In genomic region chr15:79896634-79897379, GRCh38 we compare ENCODE assay signal across 8 cellular contexts. TPM values are rescaled to one million over a fixed set of nuclear protein-coding genes. Genes with fewer than 3 reads are reported as not detected.
DNase-seq lines count a peak whose midpoint lies in the region; ATAC-seq, FAIRE-seq and TF ChIP-seq lines count a peak whose summit lies in the region.

MTHFS (minus strand) TSS chr15:79897014; CDS start chr15:79896988, 26 bp downstream.

- peak; percentile 72 for ATAC-seq in GM21367 (IDR thresholded peaks at IDR 0.05; ENCODE audit: unreplicated experiment)

- no TSS peak for BruUV-seq in OCI-LY7 (replicated peaks; lab: Mats Ljungman, UMichigan)

- no peaks in the 10 kb centered on the region for H3K27me3 ChIP-seq in mucosa of stomach (ENCODE audit: control insufficient read depth, insufficient read depth, low read length)

- H4K20me1 ChIP-seq in OCI-LY7 (ENCODE audit: insufficient read depth, low read length), result no peaks in the 10 kb centered on the region

- POLR2A ChIA-PET in OCI-LY7 (lab: Charles Lee), result interaction anchor here (0.6 to 3.0 kb wide), 6 partner anchors 9 to 1764 kb away, joined by 3 to 22 read pairs (median 5); no protein-coding TSS in a partner anchor

- H3K9me2 ChIP-seq in OCI-LY7 (ENCODE audit: insufficient read depth, low read length), result no peaks in the 10 kb centered on the region

- H3K36me3 ChIP-seq in OCI-LY7 (ENCODE audit: insufficient read depth, low read length) (peaks cover 7% of the 10 kb centered on the region), mucosa of stomach (ENCODE audit: control insufficient read depth, insufficient read depth, low read length) (no peaks in the 10 kb centered on the region)

- CTCF ChIA-PET in OCI-LY7 (lab: Charles Lee; ENCODE audit: unreplicated experiment), result no interaction called here

- H2AFZ ChIP-seq in OCI-LY7 (ENCODE audit: low read length), result peak within 1 kb of the TSS; percentile 90

- intact Hi-C loops in OCI-LY7 (cut with micrococcal nuclease; ENCODE audit: unreplicated experiment), result loop anchor here (1.0 to 10.0 kb wide), 5 partner anchors 26 to 275 kb away; partner anchors contain the start of genes FAH and ZFAND6

- H3K4me3 ChIP-seq in OCI-LY7 (ENCODE audit: low read depth, low read length, poor library complexity, severe bottlenecking) (peak within 1 kb of the TSS; percentile 80), mucosa of stomach (ENCODE audit: low read length) (peak within 1 kb of the TSS; percentile 85)

- FAIRE-seq in D721Med (lab: Jason Lieb, UNC), result no peak
- FAIRE-seq in HTR-8/SVneo (lab: Jason Lieb, UNC), result no peak

- no peak for DNase-seq in D721Med (ENCODE audit: insufficient read length, low spot score)
- DNase-seq in HTR-8/SVneo (ENCODE audit: insufficient read length, low spot score), result peak; percentile 61
- DNase-seq in OCI-LY7 (ENCODE audit: low spot score), result peak; percentile 85
- DNase-seq in activated T-cell treated with anti-CD3 and anti-CD28 coated beads, Interleukin-2, amount 50 U/mL, for 1 hour, result peak; percentile 87
- peak; percentile 89 to 91 for DNase-seq in erythroblast (lab: John Stamatoyannopoulos, UW)
- DNase-seq in stimulated activated CD8-positive, alpha-beta memory T cell treated with anti-CD3 and anti-CD28 coated beads, Interleukin-7, amount 100 ng/mL, for 1 hour (ENCODE audit: low read depth in 2 of 2), result peak; percentile 42 to 48

- peak within 1 kb of the TSS; percentile 62 for H3K27ac ChIP-seq in OCI-LY7 (ENCODE audit: low read depth, low read length, poor library complexity, severe bottlenecking)

- peak; percentile 93 for TF ChIP-seq POLR2A in erythroblast (IDR thresholded peaks at IDR 0.05; ENCODE audit: low read length)

- peak within 1 kb of the TSS; percentile 93 for H3K9ac ChIP-seq in mucosa of stomach (ENCODE audit: low read length)

- TF ChIP-seq CTCF in D721Med (IDR thresholded peaks at IDR 0.05; ENCODE audit: insufficient read depth, missing control alignments), result peak; percentile 48
- TF ChIP-seq CTCF in OCI-LY7 (conservative IDR thresholded peaks at IDR 0.05; ENCODE audit: low read length), result peak; percentile 69

- peak within 1 kb of the TSS; percentile 88 for H3K4me2 ChIP-seq in OCI-LY7 (ENCODE audit: low read length)

- H3K4me1 ChIP-seq in OCI-LY7 (ENCODE audit: insufficient read depth, low read length, poor library complexity, severe bottlenecking), result peaks cover 19% of the 10 kb centered on the region
- peaks cover 9% of the 10 kb centered on the region for H3K4me1 ChIP-seq in mucosa of stomach (ENCODE audit: control insufficient read depth, insufficient read depth, low read length)

- peaks cover 12% of the 10 kb centered on the region; the same call in 1 of the 2 replicates for H3K79me2 ChIP-seq in OCI-LY7 (ENCODE audit: insufficient read depth, low read depth, low read length)

- H3K9me3 ChIP-seq in OCI-LY7 (ENCODE audit: low read length), result no peaks in the 10 kb centered on the region
- no peaks in the 10 kb centered on the region for H3K9me3 ChIP-seq in mucosa of stomach (ENCODE audit: control insufficient read depth, low read length)

RNA-seq across cellular contexts. Expression of gene MTHFS, which starts in this region (rescaled TPM):
- total RNA-seq in OCI-LY7 (2014; rRNA removed; shearing (Covaris generic)), result 12.4 and 16.4 TPM in 2 replicates
- total RNA-seq in OCI-LY7 (2022), result 26.5 and 32.3 TPM in 2 replicates
